Comparison of ENCODE assay signal across 20 cellular contexts in genomic region chr1:10292188-10292587, GRCh38.
DNase-seq lines count a peak whose midpoint lies in the region; ATAC-seq, FAIRE-seq and TF ChIP-seq lines count a peak whose summit lies in the region.
"Had no signal": no experiment of that assay in that cellular context is flagged by ENCODE, and none has a peak within 500 bp of the region (broad histone marks: within the 10 kb centered on the region; RNA-seq: fewer than 3 reads in every experiment).

No MANE protein-coding gene starts in this region.

- H3K27me3 ChIP-seq in psoas muscle (ENCODE audit: insufficient read depth in 3 of 3, low read length in 2 of 3), result no peaks in the 10 kb centered on the region
- H3K27me3 ChIP-seq: BE2C had no signal

- TF ChIP-seq CTCF in epithelial cell of esophagus (IDR thresholded peaks at IDR 0.05; ENCODE audit: insufficient read depth, low read depth, low read length, missing control alignments), result no peak
- TF ChIP-seq CTCF in psoas muscle (IDR thresholded peaks at IDR 0.05), result no peak

- WGBS in psoas muscle, 3 donors, result 66 to 79% (median 69%) methylated on average over 2 of the region's 2 CpGs

- DNase-seq in ELR (ENCODE audit: low read depth) (peak; percentile 5), amniotic epithelial cell (ENCODE audit: low read depth) (peak; percentile 16), epithelial cell of esophagus (ENCODE audit: low read depth) (peak; percentile 5), psoas muscle (no peak), posterior vena cava (ENCODE audit: low spot score) (no peak), iPS-NIHi7 (ENCODE audit: extremely low spot score) (no peak), RCC 7860 (ENCODE audit: low spot score) (no peak), NCI-H1694 (lab: John Stamatoyannopoulos, UW) (no peak)
- DNase-seq: BE2C; CD4-positive, alpha-beta memory T cell; DMS79 treated with DMSO at 0.1 percent for 48 hours; GDM1; GM23248; NCI-H1092; NCI-H446; NCI-H774; SHP77 treated with DMSO at 0.1 percent for 48 hours had no signal

- H3K9me3 ChIP-seq in psoas muscle, result no peaks in the 10 kb centered on the region
- H3K9me3 ChIP-seq: BE2C had no signal

- peak overlapping the region; percentile 20 for H3K27ac ChIP-seq in psoas muscle
- H3K27ac ChIP-seq: GM23248 had no signal

- intact Hi-C loops in psoas muscle (cut with DNase I), result no loop called here
- intact Hi-C loops in posterior vena cava (cut with DNase I), result no loop called here

- no peak overlapping the region for H3K4me3 ChIP-seq in epithelial cell of esophagus (ENCODE audit: low read length)
- H3K4me3 ChIP-seq in psoas muscle, result no peak overlapping the region
- H3K4me3 ChIP-seq: GM23248, K562 had no signal

- peaks cover 16% of the 10 kb centered on the region for H3K4me1 ChIP-seq in psoas muscle
- H3K4me1 ChIP-seq: BE2C had no signal

- peaks cover 5 to 93% of the 10 kb centered on the region in 2 donors for H3K36me3 ChIP-seq in psoas muscle (ENCODE audit: insufficient read depth in 1 of 2, low read depth in 1 of 2)

- no peak for FAIRE-seq in RCC 7860 (lab: Jason Lieb, UNC)
- FAIRE-seq: D721Med, HTR-8/SVneo had no signal

- no peak for ATAC-seq in psoas muscle
- ATAC-seq: K562 had no signal

Comparison
In these comparisons a context has a peak if more than half of its experiments do, and no peak if none do; other contexts are left out.
1. DNase-seq: peak in ELR (single experiment), amniotic epithelial cell (single experiment) and epithelial cell of esophagus (single experiment); none in psoas muscle (0 of 2), posterior vena cava (single experiment), iPS-NIHi7 (single experiment), RCC 7860 (single experiment) and NCI-H1694 (single experiment).